ENCODE assay signal across 1 cellular context in the genomic region with DNA sequence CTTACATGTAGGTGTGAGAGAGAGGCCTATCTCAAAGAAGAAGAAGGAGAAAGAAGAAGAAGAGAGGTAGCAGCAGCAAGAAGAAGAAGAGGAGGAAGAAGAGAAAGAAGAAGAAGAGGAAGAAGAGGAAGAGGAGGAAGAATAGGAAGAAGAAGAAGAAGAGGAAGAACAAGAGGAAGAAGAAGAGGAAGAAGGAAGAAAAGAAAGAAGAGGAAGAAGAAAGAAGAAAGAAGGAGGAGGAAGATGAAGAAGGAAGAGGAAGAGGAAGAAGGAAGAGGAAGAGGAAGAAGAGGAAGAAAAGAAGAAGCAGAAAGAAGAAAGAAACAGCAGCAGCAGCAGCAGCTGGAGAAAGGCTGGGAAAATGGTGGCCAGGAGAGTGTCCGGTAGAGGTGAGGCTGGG.
TF ChIP-seq lines count a peak whose summit lies in the region.

No MANE protein-coding gene starts in this region.

TF ChIP-seq in K562, 482 proteins besides CTCF, POLR2A, EP300 and RAD21:
- TF ChIP-seq, protein P1, sequence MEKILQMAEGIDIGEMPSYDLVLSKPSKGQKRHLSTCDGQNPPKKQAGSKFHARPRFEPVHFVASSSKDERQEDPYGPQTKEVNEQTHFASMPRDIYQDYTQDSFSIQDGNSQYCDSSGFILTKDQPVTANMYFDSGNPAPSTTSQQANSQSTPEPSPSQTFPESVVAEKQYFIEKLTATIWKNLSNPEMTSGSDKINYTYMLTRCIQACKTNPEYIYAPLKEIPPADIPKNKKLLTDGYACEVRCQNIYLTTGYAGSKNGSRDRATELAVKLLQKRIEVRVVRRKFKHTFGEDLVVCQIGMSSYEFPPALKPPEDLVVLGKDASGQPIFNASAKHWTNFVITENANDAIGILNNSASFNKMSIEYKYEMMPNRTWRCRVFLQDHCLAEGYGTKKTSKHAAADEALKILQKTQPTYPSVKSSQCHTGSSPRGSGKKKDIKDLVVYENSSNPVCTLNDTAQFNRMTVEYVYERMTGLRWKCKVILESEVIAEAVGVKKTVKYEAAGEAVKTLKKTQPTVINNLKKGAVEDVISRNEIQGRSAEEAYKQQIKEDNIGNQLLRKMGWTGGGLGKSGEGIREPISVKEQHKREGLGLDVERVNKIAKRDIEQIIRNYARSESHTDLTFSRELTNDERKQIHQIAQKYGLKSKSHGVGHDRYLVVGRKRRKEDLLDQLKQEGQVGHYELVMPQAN (IDR thresholded peaks at IDR 0.05; ENCODE audit: borderline replicate concordance): 0 out of 2 replicates have a peak, but pooled peaks have one; percentile 19
- TF ChIP-seq HNRNPK (IDR thresholded peaks at IDR 0.05; ENCODE audit: low read depth, low read length, poor library complexity, severe bottlenecking) (no peak), POLR2G (IDR thresholded peaks at IDR 0.05; ENCODE audit: low read depth, low read length) (no peak), ZBTB7A (IDR thresholded peaks at IDR 0.05; ENCODE audit: borderline replicate concordance, control insufficient read depth, low read depth, low read length) (no peak), YBX1 (IDR thresholded peaks at IDR 0.05) (0 out of 2 replicates have a peak, but pooled peaks have one; percentile 47), TBP (optimal IDR thresholded peaks at IDR 0.05; ENCODE audit: low read depth, low read length) (no peak), LARP7 (IDR thresholded peaks at IDR 0.05) (peak; percentile 73; the same call in 1 of the 2 replicates), ILK (tag; IDR thresholded peaks at IDR 0.05; ENCODE audit: borderline replicate concordance, low read depth) (no peak), SAFB (IDR thresholded peaks at IDR 0.05; ENCODE audit: borderline replicate concordance, low read depth, low read length) (no peak)
- TF ChIP-seq, protein P2, sequence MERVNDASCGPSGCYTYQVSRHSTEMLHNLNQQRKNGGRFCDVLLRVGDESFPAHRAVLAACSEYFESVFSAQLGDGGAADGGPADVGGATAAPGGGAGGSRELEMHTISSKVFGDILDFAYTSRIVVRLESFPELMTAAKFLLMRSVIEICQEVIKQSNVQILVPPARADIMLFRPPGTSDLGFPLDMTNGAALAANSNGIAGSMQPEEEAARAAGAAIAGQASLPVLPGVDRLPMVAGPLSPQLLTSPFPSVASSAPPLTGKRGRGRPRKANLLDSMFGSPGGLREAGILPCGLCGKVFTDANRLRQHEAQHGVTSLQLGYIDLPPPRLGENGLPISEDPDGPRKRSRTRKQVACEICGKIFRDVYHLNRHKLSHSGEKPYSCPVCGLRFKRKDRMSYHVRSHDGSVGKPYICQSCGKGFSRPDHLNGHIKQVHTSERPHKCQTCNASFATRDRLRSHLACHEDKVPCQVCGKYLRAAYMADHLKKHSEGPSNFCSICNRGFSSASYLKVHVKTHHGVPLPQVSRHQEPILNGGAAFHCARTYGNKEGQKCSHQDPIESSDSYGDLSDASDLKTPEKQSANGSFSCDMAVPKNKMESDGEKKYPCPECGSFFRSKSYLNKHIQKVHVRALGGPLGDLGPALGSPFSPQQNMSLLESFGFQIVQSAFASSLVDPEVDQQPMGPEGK (CRISPR knock-in tag; IDR thresholded peaks at IDR 0.05; ENCODE audit: borderline replicate concordance): no peak
- TF ChIP-seq, protein P3, sequence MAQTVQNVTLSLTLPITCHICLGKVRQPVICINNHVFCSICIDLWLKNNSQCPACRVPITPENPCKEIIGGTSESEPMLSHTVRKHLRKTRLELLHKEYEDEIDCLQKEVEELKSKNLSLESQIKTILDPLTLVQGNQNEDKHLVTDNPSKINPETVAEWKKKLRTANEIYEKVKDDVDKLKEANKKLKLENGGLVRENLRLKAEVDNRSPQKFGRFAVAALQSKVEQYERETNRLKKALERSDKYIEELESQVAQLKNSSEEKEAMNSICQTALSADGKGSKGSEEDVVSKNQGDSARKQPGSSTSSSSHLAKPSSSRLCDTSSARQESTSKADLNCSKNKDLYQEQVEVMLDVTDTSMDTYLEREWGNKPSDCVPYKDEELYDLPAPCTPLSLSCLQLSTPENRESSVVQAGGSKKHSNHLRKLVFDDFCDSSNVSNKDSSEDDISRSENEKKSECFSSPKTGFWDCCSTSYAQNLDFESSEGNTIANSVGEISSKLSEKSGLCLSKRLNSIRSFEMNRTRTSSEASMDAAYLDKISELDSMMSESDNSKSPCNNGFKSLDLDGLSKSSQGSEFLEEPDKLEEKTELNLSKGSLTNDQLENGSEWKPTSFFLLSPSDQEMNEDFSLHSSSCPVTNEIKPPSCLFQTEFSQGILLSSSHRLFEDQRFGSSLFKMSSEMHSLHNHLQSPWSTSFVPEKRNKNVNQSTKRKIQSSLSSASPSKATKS (CRISPR knock-in tag; IDR thresholded peaks at IDR 0.05): no peak
- TF ChIP-seq, protein P4, sequence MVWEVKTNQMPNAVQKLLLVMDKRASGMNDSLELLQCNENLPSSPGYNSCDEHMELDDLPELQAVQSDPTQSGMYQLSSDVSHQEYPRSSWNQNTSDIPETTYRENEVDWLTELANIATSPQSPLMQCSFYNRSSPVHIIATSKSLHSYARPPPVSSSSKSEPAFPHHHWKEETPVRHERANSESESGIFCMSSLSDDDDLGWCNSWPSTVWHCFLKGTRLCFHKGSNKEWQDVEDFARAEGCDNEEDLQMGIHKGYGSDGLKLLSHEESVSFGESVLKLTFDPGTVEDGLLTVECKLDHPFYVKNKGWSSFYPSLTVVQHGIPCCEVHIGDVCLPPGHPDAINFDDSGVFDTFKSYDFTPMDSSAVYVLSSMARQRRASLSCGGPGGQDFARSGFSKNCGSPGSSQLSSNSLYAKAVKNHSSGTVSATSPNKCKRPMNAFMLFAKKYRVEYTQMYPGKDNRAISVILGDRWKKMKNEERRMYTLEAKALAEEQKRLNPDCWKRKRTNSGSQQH (CRISPR knock-in tag; IDR thresholded peaks at IDR 0.05): peak; percentile 55; the same call in 1 of the 2 replicates
- TF ChIP-seq, protein P5, sequence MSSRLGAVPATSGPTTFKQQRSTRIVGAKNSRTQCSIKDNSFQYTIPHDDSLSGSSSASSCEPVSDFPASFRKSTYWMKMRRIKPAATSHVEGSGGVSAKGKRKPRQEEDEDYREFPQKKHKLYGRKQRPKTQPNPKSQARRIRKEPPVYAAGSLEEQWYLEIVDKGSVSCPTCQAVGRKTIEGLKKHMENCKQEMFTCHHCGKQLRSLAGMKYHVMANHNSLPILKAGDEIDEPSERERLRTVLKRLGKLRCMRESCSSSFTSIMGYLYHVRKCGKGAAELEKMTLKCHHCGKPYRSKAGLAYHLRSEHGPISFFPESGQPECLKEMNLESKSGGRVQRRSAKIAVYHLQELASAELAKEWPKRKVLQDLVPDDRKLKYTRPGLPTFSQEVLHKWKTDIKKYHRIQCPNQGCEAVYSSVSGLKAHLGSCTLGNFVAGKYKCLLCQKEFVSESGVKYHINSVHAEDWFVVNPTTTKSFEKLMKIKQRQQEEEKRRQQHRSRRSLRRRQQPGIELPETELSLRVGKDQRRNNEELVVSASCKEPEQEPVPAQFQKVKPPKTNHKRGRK (tag; IDR thresholded peaks at IDR 0.05): peak; percentile 82
- TF ChIP-seq, protein P6, sequence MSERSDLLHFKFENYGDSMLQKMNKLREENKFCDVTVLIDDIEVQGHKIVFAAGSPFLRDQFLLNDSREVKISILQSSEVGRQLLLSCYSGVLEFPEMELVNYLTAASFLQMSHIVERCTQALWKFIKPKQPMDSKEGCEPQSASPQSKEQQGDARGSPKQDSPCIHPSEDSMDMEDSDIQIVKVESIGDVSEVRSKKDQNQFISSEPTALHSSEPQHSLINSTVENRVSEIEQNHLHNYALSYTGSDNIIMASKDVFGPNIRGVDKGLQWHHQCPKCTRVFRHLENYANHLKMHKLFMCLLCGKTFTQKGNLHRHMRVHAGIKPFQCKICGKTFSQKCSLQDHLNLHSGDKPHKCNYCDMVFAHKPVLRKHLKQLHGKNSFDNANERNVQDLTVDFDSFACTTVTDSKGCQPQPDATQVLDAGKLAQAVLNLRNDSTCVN (CRISPR knock-in tag; IDR thresholded peaks at IDR 0.05): peak; percentile 59; the same call in 1 of the 2 replicates
- TF ChIP-seq, protein P7, sequence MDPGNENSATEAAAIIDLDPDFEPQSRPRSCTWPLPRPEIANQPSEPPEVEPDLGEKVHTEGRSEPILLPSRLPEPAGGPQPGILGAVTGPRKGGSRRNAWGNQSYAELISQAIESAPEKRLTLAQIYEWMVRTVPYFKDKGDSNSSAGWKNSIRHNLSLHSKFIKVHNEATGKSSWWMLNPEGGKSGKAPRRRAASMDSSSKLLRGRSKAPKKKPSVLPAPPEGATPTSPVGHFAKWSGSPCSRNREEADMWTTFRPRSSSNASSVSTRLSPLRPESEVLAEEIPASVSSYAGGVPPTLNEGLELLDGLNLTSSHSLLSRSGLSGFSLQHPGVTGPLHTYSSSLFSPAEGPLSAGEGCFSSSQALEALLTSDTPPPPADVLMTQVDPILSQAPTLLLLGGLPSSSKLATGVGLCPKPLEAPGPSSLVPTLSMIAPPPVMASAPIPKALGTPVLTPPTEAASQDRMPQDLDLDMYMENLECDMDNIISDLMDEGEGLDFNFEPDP (CRISPR knock-in tag; IDR thresholded peaks at IDR 0.05): no peak
